In genomic region chr10:114336823-114337509, GRCh38 we compare ENCODE assay signal across 18 cellular contexts.
DNase-seq lines count a peak whose midpoint lies in the region; ATAC-seq and TF ChIP-seq lines count a peak whose summit lies in the region.
"Had no signal": no experiment of that assay in that cellular context is flagged by ENCODE, and none has a peak within 500 bp of the region (broad histone marks: within the 10 kb centered on the region; RNA-seq: fewer than 3 reads in every experiment).

No MANE protein-coding gene starts in this region.

- DNase-seq in COLO668 (lab: John Stamatoyannopoulos, UW; ENCODE audit: unreplicated experiment) (peak; percentile 58), neural crest cell (ENCODE audit: low read depth, low spot score) (no peak), G401 (ENCODE audit: low spot score) (no peak), NCI-H1092 treated with DMSO at 0.1 percent for 48 hours (lab: John Stamatoyannopoulos, UW) (no peak)
- DNase-seq: CD4-positive, alpha-beta T cell; dermis blood vessel endothelial cell; DMS79 treated with DMSO at 0.1 percent for 48 hours; erythroblast; Kasumi-1; left colon; NCI-H2171; NCI-H774; T-helper 9 cell had no signal

- H3K27me3 Mint-ChIP-seq in brain: peaks cover 3% of the 10 kb centered on the region
- no peaks in the 10 kb centered on the region for H3K27me3 Mint-ChIP-seq in neural crest cell (ENCODE audit: low read depth)
- H3K27me3 Mint-ChIP-seq: CD4-positive, alpha-beta T cell had no signal

- peak overlapping the region; percentile 4 for H3K9ac ChIP-seq in HUES6 (ENCODE audit: low read length)

- peaks cover 37% of the 10 kb centered on the region for H3K4me1 Mint-ChIP-seq in brain
- peaks cover 46% of the 10 kb centered on the region for H3K4me1 Mint-ChIP-seq in neural crest cell

- no peaks in the 10 kb centered on the region for H3K9me3 Mint-ChIP-seq in brain
- no peaks in the 10 kb centered on the region for H3K9me3 Mint-ChIP-seq in neural crest cell
- H3K9me3 Mint-ChIP-seq: CD4-positive, alpha-beta T cell had no signal

- H3K27me3 ChIP-seq in HUES6 (ENCODE audit: control insufficient read depth, insufficient read depth, low read length): no peaks in the 10 kb centered on the region

- H3K4me1 ChIP-seq in HUES6 (ENCODE audit: control insufficient read depth, insufficient read depth, low read length): peaks cover 30% of the 10 kb centered on the region

- H3K36me3 ChIP-seq in HUES6 (ENCODE audit: control insufficient read depth, insufficient read depth, low read length): no peaks in the 10 kb centered on the region
- H3K36me3 ChIP-seq: thoracic aorta had no signal

- H3K4me3 ChIP-seq in HUES6 (ENCODE audit: low read depth, low read length): no peak overlapping the region
- H3K4me3 ChIP-seq: thoracic aorta had no signal

- H3K36me3 Mint-ChIP-seq in brain (no peaks in the 10 kb centered on the region), neural crest cell (ENCODE audit: low read depth) (peaks cover 10% of the 10 kb centered on the region)

- in situ Hi-C loops in G401 (cut with HindIII; ENCODE audit: low sequenced_read_pairs): no loop called here

- H3K27ac Mint-ChIP-seq in brain: peak overlapping the region in 3 of 5 experiments; percentile 12 to 60 (median 57)
- peak overlapping the region; percentile 86 for H3K27ac Mint-ChIP-seq in neural crest cell (ENCODE audit: unreplicated experiment)
- H3K27ac Mint-ChIP-seq: CD4-positive, alpha-beta T cell had no signal

- H3K9me3 ChIP-seq in HUES6 (ENCODE audit: control insufficient read depth, insufficient read depth, low read depth, low read length): no peaks in the 10 kb centered on the region
- H3K9me3 ChIP-seq: thoracic aorta had no signal

- H3K27ac ChIP-seq in HUES6 (ENCODE audit: low read depth, low read length): no peak overlapping the region; the same call in 1 of the 2 replicates
- H3K27ac ChIP-seq: thoracic aorta had no signal

- no peak overlapping the region for H3K4me3 Mint-ChIP-seq in brain
- no peak overlapping the region for H3K4me3 Mint-ChIP-seq in neural crest cell
- H3K4me3 Mint-ChIP-seq: CD4-positive, alpha-beta T cell had no signal

- TF ChIP-seq CTCF in brain (conservative IDR thresholded peaks at IDR 0.05) (no peak), neural crest cell (conservative IDR thresholded peaks at IDR 0.05) (no peak)

- ATAC-seq in GM18861 (IDR thresholded peaks at IDR 0.05; ENCODE audit: unreplicated experiment): no peak
- ATAC-seq in HG03196 (IDR thresholded peaks at IDR 0.05; ENCODE audit: unreplicated experiment): no peak
- ATAC-seq: left colon had no signal
